ENCODE assay signal across 8 cellular contexts in the genomic region with DNA sequence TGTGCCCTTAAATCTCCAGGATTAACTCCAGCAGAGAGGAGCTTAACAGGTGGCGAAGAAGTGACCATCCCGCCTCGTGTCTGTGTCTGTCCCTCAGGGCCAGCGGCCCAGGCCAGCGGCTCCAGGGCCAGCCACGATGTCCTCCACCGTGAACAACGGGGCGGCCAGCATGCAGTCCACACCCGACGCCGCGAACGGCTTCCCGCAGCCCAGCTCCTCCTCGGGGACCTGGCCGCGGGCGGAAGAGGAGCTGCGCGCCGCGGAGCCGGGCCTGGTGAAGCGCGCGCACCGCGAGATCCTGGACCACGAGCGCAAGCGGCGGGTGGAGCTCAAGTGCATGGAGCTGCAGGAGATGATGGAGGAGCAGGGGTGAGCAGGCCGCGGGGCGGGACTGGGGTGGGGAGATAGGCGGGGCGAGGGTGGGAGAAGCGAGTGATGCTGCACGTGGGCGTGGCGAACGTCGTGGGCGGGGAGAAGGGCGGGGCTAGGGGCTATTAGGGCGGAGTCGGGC. TPM values are rescaled to one million over a fixed set of nuclear protein-coding genes. Genes with fewer than 3 reads are reported as not detected.
DNase-seq lines count a peak whose midpoint lies in the region; ATAC-seq and TF ChIP-seq lines count a peak whose summit lies in the region.

No MANE protein-coding gene starts in this region.

- no peaks in the 10 kb centered on the region for H3K36me3 ChIP-seq in naive thymus-derived CD4-positive, alpha-beta T cell (ENCODE audit: control insufficient read depth in 2 of 3, insufficient read depth in 3 of 3, low read length in 3 of 3)

- H3K4me3 Mint-ChIP-seq in naive thymus-derived CD4-positive, alpha-beta T cell: peak overlapping the region; percentile 60 to 83 (median 68)

- no peaks in the 10 kb centered on the region for H3K4me1 ChIP-seq in naive thymus-derived CD4-positive, alpha-beta T cell (ENCODE audit: control insufficient read depth in 2 of 2, insufficient read depth in 2 of 2, low read length in 2 of 2)

- H3K27me3 ChIP-seq in naive thymus-derived CD4-positive, alpha-beta T cell (ENCODE audit: control insufficient read depth in 2 of 2, insufficient read depth in 2 of 2, low read length in 2 of 2): no peaks in the 10 kb centered on the region

- peak overlapping the region; percentile 20 for H3K4me3 ChIP-seq in AG09309 (ENCODE audit: control insufficient read depth, low read depth, low read length)
- H3K4me3 ChIP-seq in naive thymus-derived CD4-positive, alpha-beta T cell (ENCODE audit: low read length): peak overlapping the region; percentile 27

- H3K36me3 Mint-ChIP-seq in naive thymus-derived CD4-positive, alpha-beta T cell: peaks cover 0 to 6% (median 4%) of the 10 kb centered on the region in 5 donors

- POLR2A ChIA-PET in naive thymus-derived CD4-positive, alpha-beta T cell (lab: Charles Lee): no interaction called here

- DNase-seq in AG09309 (ENCODE audit: low read depth) (peak; percentile 8), NCI-H82 treated with DMSO at 0.1 percent for 48 hours (lab: John Stamatoyannopoulos, UW; ENCODE audit: unreplicated experiment) (peak; percentile 75), activated T-cell treated with anti-CD3 and anti-CD28 coated beads for 48 hours (ENCODE audit: low read depth) (peak; percentile 80), epithelial cell of prostate (ENCODE audit: low read depth, low spot score) (peak; percentile 37), GF-D8 (lab: John Stamatoyannopoulos, UW) (no peak)
- DNase-seq in naive thymus-derived CD4-positive, alpha-beta T cell: peak; percentile 22 to 84 (median 52)
- peak; percentile 41 to 50 for DNase-seq in stimulated activated CD8-positive, alpha-beta memory T cell treated with anti-CD3 and anti-CD28 coated beads, Interleukin-7, amount 100 ng/mL, for 4 hours (ENCODE audit: low read depth in 2 of 2)

- H3K9me3 Mint-ChIP-seq in naive thymus-derived CD4-positive, alpha-beta T cell: peaks cover 0 to 7% (median 0%) of the 10 kb centered on the region in 11 donors

- peaks cover 0 to 16% (median 7%) of the 10 kb centered on the region in 7 donors for H3K4me1 Mint-ChIP-seq in naive thymus-derived CD4-positive, alpha-beta T cell

- H3K27ac ChIP-seq in epithelial cell of prostate: no peak overlapping the region
- no peak overlapping the region for H3K27ac ChIP-seq in naive thymus-derived CD4-positive, alpha-beta T cell (ENCODE audit: low read depth, low read length)

- H3K27ac Mint-ChIP-seq in naive thymus-derived CD4-positive, alpha-beta T cell: no peak overlapping the region

- no peaks in the 10 kb centered on the region for H3K9me3 ChIP-seq in naive thymus-derived CD4-positive, alpha-beta T cell (ENCODE audit: control insufficient read depth in 2 of 3, low read length in 3 of 3)

- CTCF ChIA-PET in naive thymus-derived CD4-positive, alpha-beta T cell (lab: Charles Lee): no interaction called here

- peak; percentile 49 for ATAC-seq in GM21526 (IDR thresholded peaks at IDR 0.05; ENCODE audit: low FRiP score, unreplicated experiment)
- ATAC-seq in naive thymus-derived CD4-positive, alpha-beta T cell: peak; percentile 94

- TF ChIP-seq CTCF in AG09309 (IDR thresholded peaks at IDR 0.05; ENCODE audit: control insufficient read depth, insufficient read depth, low read depth, low read length, missing control alignments): no peak

- intact Hi-C loops in naive thymus-derived CD4-positive, alpha-beta T cell (cut with micrococcal nuclease): loop anchor here in 1 of 2 donors (1.0 kb wide), 1 partner anchor 25 kb away; no protein-coding TSS in a partner anchor

- peaks cover 43 to 71% (median 48%) of the 10 kb centered on the region in 5 donors for H3K27me3 Mint-ChIP-seq in naive thymus-derived CD4-positive, alpha-beta T cell

RNA-seq across cellular contexts. Expression of a gene that starts 33.3 kb away (rescaled TPM):
- not detected for total RNA-seq in naive thymus-derived CD4-positive, alpha-beta T cell
- not detected for polyA plus RNA-seq in naive thymus-derived CD4-positive, alpha-beta T cell
